Comparison of ENCODE assay signal across 10 cellular contexts in the genomic region with DNA sequence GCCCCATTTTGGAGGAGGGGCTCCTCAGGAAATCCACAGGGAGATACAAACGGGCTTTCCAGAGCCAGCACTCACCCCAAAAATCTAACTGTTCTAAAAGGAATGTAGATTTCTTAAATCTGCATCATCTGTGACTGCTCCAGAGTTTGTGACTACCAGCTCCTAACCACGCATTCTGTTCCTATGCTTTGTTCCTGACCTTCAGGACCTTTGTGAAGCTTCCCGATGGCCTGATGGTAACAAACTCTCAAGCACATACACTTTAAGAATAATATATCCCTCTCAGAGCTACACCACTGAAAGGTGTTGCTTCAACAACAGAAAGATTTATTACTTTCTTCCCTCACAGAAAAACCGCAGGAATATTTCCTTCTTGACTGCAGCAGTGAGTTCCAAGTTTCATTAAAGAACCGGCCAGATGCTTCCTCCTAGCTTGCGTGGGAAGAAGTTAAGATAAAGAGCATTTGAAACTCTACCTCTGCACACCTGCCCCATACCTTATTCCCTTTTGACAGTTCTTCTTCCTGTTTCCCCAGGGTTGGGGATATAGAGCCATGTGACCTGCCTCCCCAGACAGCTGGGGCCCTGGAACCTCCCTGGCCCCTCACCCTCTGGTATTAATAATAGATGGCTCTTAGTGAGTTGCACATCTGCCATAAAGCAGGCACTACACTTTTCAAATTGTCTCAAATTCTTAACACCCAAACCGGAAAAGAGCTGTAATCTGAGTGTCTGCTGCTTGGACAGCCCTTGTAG. TPM values are rescaled to one million over a fixed set of nuclear protein-coding genes. Genes with fewer than 3 reads are reported as not detected.
DNase-seq lines count a peak whose midpoint lies in the region; TF ChIP-seq lines count a peak whose summit lies in the region.
"Had no signal": no experiment of that assay in that cellular context is flagged by ENCODE, and none has a peak within 500 bp of the region (broad histone marks: within the 10 kb centered on the region; RNA-seq: fewer than 3 reads in every experiment).

No MANE protein-coding gene starts in this region.

- peak overlapping the region; percentile 84 for H3K27ac Mint-ChIP-seq in MCF 10A (ENCODE audit: low read depth, unreplicated experiment)

- H2AFZ ChIP-seq in Karpas-422 (ENCODE audit: low read length) = no peak overlapping the region

- H3K36me3 ChIP-seq in Karpas-422 (ENCODE audit: insufficient read depth, low read length) = no peaks in the 10 kb centered on the region

- no peaks in the 10 kb centered on the region for H3K79me2 ChIP-seq in Karpas-422 (ENCODE audit: low read length)

- peak overlapping the region; percentile 24 for H3K4me3 Mint-ChIP-seq in MCF 10A (ENCODE audit: unreplicated experiment)

- H3K4me3 ChIP-seq in Karpas-422 (ENCODE audit: low read length) = no peak overlapping the region
- no peak overlapping the region for H3K4me3 ChIP-seq in skin epidermis
- H3K4me3 ChIP-seq: A549 had no signal

- CTCF ChIA-PET in MCF 10A (lab: Yijun Ruan, JAX) = interaction anchor here (0.6 to 4.4 kb wide), 5 partner anchors 10 to 112 kb away, joined by 3 to 25 read pairs (median 5); no protein-coding TSS in a partner anchor

- no peak for TF ChIP-seq CTCF in MCF 10A (IDR thresholded peaks at IDR 0.05; ENCODE audit: unreplicated experiment)

- H3K9ac ChIP-seq in Karpas-422 (ENCODE audit: low read length) = no peak overlapping the region

- peaks cover 72% of the 10 kb centered on the region for H3K4me1 ChIP-seq in Karpas-422 (ENCODE audit: low read length)

- H3K9me2 ChIP-seq in Karpas-422 (replicated peaks; ENCODE audit: insufficient read depth, low read length) = no peaks in the 10 kb centered on the region

- no peaks in the 10 kb centered on the region for H4K20me1 ChIP-seq in Karpas-422 (ENCODE audit: insufficient read depth, low read depth, low read length)

- H3K36me3 Mint-ChIP-seq in MCF 10A (ENCODE audit: insufficient read depth, unreplicated experiment) = no peaks in the 10 kb centered on the region

- peak overlapping the region; percentile 46 for H3K4me2 ChIP-seq in Karpas-422 (ENCODE audit: low read depth, low read length, poor library complexity, severe bottlenecking)
- H3K4me2 ChIP-seq: A549 had no signal

- intact Hi-C loops in MCF 10A (cut with micrococcal nuclease) = no loop called here

- peaks cover 58% of the 10 kb centered on the region for H3K4me1 Mint-ChIP-seq in MCF 10A (ENCODE audit: insufficient read depth, unreplicated experiment)

- no TSS peak for BruUV-seq in MCF 10A (replicated peaks; lab: Mats Ljungman, UMichigan)

- no peaks in the 10 kb centered on the region for H3K9me3 Mint-ChIP-seq in MCF 10A (ENCODE audit: unreplicated experiment)

- H3K9me3 ChIP-seq in Karpas-422 (ENCODE audit: low read length) = no peaks in the 10 kb centered on the region
- H3K9me3 ChIP-seq: A549 had no signal

- H3K27me3 ChIP-seq in Karpas-422 (ENCODE audit: low read length) = no peaks in the 10 kb centered on the region

- H3K27me3 Mint-ChIP-seq in MCF 10A (ENCODE audit: insufficient read depth, unreplicated experiment) = no peaks in the 10 kb centered on the region

- DNase-seq in DMS53 (lab: John Stamatoyannopoulos, UW) (peak; percentile 51), DMS53 treated with DMSO at 0.1 percent for 48 hours (lab: John Stamatoyannopoulos, UW; ENCODE audit: unreplicated experiment) (no peak), Karpas-422 (peak; percentile 68), MCF 10A (ENCODE audit: unreplicated experiment) (no peak), DMS79 treated with DMSO at 0.1 percent for 48 hours (lab: John Stamatoyannopoulos, UW) (no peak), HUDEP-2 (lab: John Stamatoyannopoulos, UW; ENCODE audit: unreplicated experiment in 76 of 76) (no peak), ureter (ENCODE audit: low spot score) (no peak)
- DNase-seq: NCI-H345 had no signal

- POLR2A ChIA-PET in MCF 10A (lab: Yijun Ruan, JAX) = interaction anchor here (1.5 kb wide), 1 partner anchor 13 kb away, joined by 3 read pairs; no protein-coding TSS in a partner anchor

- H3K27ac ChIP-seq in Karpas-422 (ENCODE audit: low read length) (no peak overlapping the region), skin epidermis (peak overlapping the region in 19 of 21 experiments; percentile 12 to 96 (median 67))

RNA-seq across cellular contexts. Expression of gene EML4, which starts 40.2 kb away (rescaled TPM):
- 61.1 and 74.8 TPM in 2 replicates for total RNA-seq in Karpas-422 (2014; rRNA removed; shearing (Covaris generic); ENCODE audit: low replicate concordance)
- 31.2 and 34.5 TPM in 2 replicates for total RNA-seq in MCF 10A (2022)
- total RNA-seq in ureter = 99.1 TPM

Comparison
In these comparisons a context has a peak if more than half of its experiments do, and no peak if none do; other contexts are left out.
1. DNase-seq: peak in DMS53 (single experiment) and Karpas-422 (single experiment); none in DMS53 treated with DMSO at 0.1 percent for 48 hours (single experiment), MCF 10A (single experiment), DMS79 treated with DMSO at 0.1 percent for 48 hours (single experiment), HUDEP-2 (0 of 76) and ureter (single experiment).